10 cellular contexts compared by ENCODE assay signal in the genomic region with DNA sequence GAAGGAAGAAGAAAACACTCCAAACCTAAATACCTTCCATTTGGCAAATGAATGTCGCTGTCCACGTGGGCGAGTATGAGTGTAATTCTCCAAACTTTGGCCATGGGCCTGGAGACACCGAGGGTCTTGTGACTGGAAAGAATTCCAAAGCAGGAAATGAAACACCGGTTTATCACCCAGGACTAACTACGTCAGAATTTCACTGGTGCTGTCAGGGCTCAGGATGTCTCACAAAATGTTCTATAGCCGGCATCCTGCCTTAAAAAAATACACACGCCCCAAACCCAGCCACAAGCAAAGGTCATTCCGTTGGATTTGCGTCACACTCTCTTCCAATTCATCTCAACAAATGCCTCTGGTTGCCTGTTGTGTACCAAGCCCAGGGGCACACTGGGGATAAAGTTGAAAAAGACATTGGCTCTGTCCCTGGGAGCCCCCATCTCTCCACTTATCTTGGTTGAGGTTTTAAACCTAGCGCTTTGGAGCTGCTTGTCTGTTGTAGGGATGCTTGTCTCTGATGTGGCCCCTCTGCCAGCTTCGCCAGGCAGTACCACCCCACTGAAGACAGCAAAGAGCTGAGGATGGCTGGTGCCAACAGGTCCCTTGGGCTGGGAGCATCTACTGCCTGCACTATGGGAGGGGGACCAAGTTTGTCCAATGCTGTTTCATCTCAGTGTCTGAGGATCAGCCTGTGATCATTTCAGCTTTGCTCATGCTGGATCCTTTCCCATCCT. TPM values are rescaled to one million over a fixed set of nuclear protein-coding genes. Genes with fewer than 3 reads are reported as not detected.
A peak's percentile ranks its signal among the peaks of the same experiment; 100 is the strongest.
DNase-seq lines count a peak whose midpoint lies in the region; ATAC-seq, FAIRE-seq and TF ChIP-seq lines count a peak whose summit lies in the region.
"Had no signal": no experiment of that assay in that cellular context is flagged by ENCODE, and none has a peak within 500 bp of the region (broad histone marks: within the 10 kb centered on the region; RNA-seq: fewer than 3 reads in every experiment).

No MANE protein-coding gene starts in this region.

- DNase-seq in activated T-cell treated with anti-CD3 and anti-CD28 coated beads, Interleukin-2, amount 50 U/mL, for 72 hours: no peak
- DNase-seq in activated T-cell treated with anti-CD3 and anti-CD28 coated beads for 4 hours: no peak
- no peak for DNase-seq in colonic mucosa
- DNase-seq in urothelium cell line (ENCODE audit: low spot score): peak; percentile 42
- no peak for DNase-seq in neural progenitor cell (ENCODE audit: low spot score)
- no peak for DNase-seq in AML-193 (lab: John Stamatoyannopoulos, UW)
- no peak for DNase-seq in CD1c-positive myeloid dendritic cell (ENCODE audit: extremely low spot score)
- DNase-seq: naive B cell had no signal

- intact Hi-C loops in colonic mucosa (cut with DNase I): no loop called here

- H3K4me1 ChIP-seq in colonic mucosa (no peaks in the 10 kb centered on the region), mucosa of rectum (ENCODE audit: control insufficient read depth in 2 of 2, insufficient read depth in 2 of 2, low read length in 2 of 2) (peaks cover 3 to 7% of the 10 kb centered on the region in 2 donors), neural progenitor cell (no peaks in the 10 kb centered on the region)

- H3K36me3 Mint-ChIP-seq in activated T-cell treated with anti-CD3 and anti-CD28 coated beads, Interleukin-2, amount 50 U/mL, for 72 hours (ENCODE audit: insufficient read depth in 2 of 2): peaks cover 4 to 20% of the 10 kb centered on the region in 2 donors
- H3K36me3 Mint-ChIP-seq in neural progenitor cell: no peaks in the 10 kb centered on the region
- H3K36me3 Mint-ChIP-seq: naive B cell had no signal

- no peaks in the 10 kb centered on the region for H4K20me1 ChIP-seq in neural progenitor cell (ENCODE audit: low read depth)

- peak overlapping the region; percentile 65 to 77 for H3K4me3 Mint-ChIP-seq in activated T-cell treated with anti-CD3 and anti-CD28 coated beads, Interleukin-2, amount 50 U/mL, for 72 hours
- no peak overlapping the region for H3K4me3 Mint-ChIP-seq in neural progenitor cell
- H3K4me3 Mint-ChIP-seq: naive B cell had no signal

- FAIRE-seq in urothelium cell line (lab: Jason Lieb, UNC): no peak
- FAIRE-seq: TTC549 had no signal

- no peaks in the 10 kb centered on the region for H3K27me3 ChIP-seq in colonic mucosa
- peaks cover 0 to 2% of the 10 kb centered on the region in 2 donors for H3K27me3 ChIP-seq in mucosa of rectum (ENCODE audit: control insufficient read depth in 2 of 2, insufficient read depth in 2 of 2, low read length in 2 of 2)
- H3K27me3 ChIP-seq in neural progenitor cell: no peaks in the 10 kb centered on the region

- no peaks in the 10 kb centered on the region for H3F3A ChIP-seq in neural progenitor cell (ENCODE audit: low read depth)

- H3K27ac ChIP-seq in colonic mucosa (peak overlapping the region; percentile 36), mucosa of rectum (ENCODE audit: low read depth in 2 of 2, low read length in 2 of 2) (peak overlapping the region; percentile 52 to 73), neural progenitor cell (no peak overlapping the region)

- H3K27ac Mint-ChIP-seq in activated T-cell treated with anti-CD3 and anti-CD28 coated beads, Interleukin-2, amount 50 U/mL, for 72 hours: no peak overlapping the region
- H3K27ac Mint-ChIP-seq in neural progenitor cell: no peak overlapping the region

- no peak overlapping the region for H3K4me2 ChIP-seq in neural progenitor cell

- H3K9me3 ChIP-seq in colonic mucosa (no peaks in the 10 kb centered on the region), mucosa of rectum (ENCODE audit: control insufficient read depth in 2 of 2, low read length in 2 of 2) (no peaks in the 10 kb centered on the region), neural progenitor cell (ENCODE audit: low read depth) (no peaks in the 10 kb centered on the region)

- H3K9me3 Mint-ChIP-seq in activated T-cell treated with anti-CD3 and anti-CD28 coated beads, Interleukin-2, amount 50 U/mL, for 72 hours: peaks cover 2 to 5% of the 10 kb centered on the region in 2 donors
- H3K9me3 Mint-ChIP-seq in neural progenitor cell: peaks cover 16% of the 10 kb centered on the region
- H3K9me3 Mint-ChIP-seq: naive B cell had no signal

- TF ChIP-seq CTCF in colonic mucosa (IDR thresholded peaks at IDR 0.05): no peak
- no peak for TF ChIP-seq CTCF in neural progenitor cell (IDR thresholded peaks at IDR 0.05)

- ATAC-seq in activated T-cell treated with anti-CD3 and anti-CD28 coated beads, Interleukin-2, amount 50 U/mL, for 72 hours (replicated peaks in 1 of 2): peak; percentile 26 to 37

- H3K9ac ChIP-seq in colonic mucosa (ENCODE audit: low read depth in 2 of 2, low read length in 2 of 2) (no peak overlapping the region), mucosa of rectum (ENCODE audit: low read depth in 1 of 2, low read length in 2 of 2) (no peak overlapping the region), neural progenitor cell (no peak overlapping the region)

- no peaks in the 10 kb centered on the region for H3K79me2 ChIP-seq in neural progenitor cell (ENCODE audit: low read depth)

- H2AFZ ChIP-seq in neural progenitor cell (replicated peaks): no peak overlapping the region

- no peaks in the 10 kb centered on the region for H3K27me3 Mint-ChIP-seq in activated T-cell treated with anti-CD3 and anti-CD28 coated beads, Interleukin-2, amount 50 U/mL, for 72 hours (ENCODE audit: low read depth)
- peaks cover 4% of the 10 kb centered on the region for H3K27me3 Mint-ChIP-seq in neural progenitor cell (ENCODE audit: insufficient read depth, low read depth)

- H3K36me3 ChIP-seq in colonic mucosa (no peaks in the 10 kb centered on the region), mucosa of rectum (ENCODE audit: control insufficient read depth in 2 of 2, insufficient read depth in 2 of 2, low read length in 2 of 2) (no peaks in the 10 kb centered on the region), neural progenitor cell (no peaks in the 10 kb centered on the region)

- H3K4me1 Mint-ChIP-seq in activated T-cell treated with anti-CD3 and anti-CD28 coated beads, Interleukin-2, amount 50 U/mL, for 72 hours (ENCODE audit: low read depth): peaks cover 51% of the 10 kb centered on the region
- H3K4me1 Mint-ChIP-seq in neural progenitor cell: peaks cover 29% of the 10 kb centered on the region

- no peak overlapping the region for H3K4me3 ChIP-seq in colonic mucosa
- no peak overlapping the region for H3K4me3 ChIP-seq in mucosa of rectum (ENCODE audit: low read length in 2 of 2)
- no peak overlapping the region for H3K4me3 ChIP-seq in neural progenitor cell

RNA-seq across cellular contexts. Expression of a gene that starts 31.2 kb away (rescaled TPM):
- 1 to 10 TPM; 6.8 to 9.5 TPM for total RNA-seq in activated T-cell treated with anti-CD3 and anti-CD28 coated beads, Interleukin-2, amount 50 U/mL, for 72 hours
- total RNA-seq in colonic mucosa: 10 to 100 TPM; 12.8 to 18.9 TPM
- 4.9 and 7.6 TPM in 2 replicates for total RNA-seq in neural progenitor cell (ENCODE audit: low replicate concordance)

RNA-seq across cellular contexts. Expression of a gene that starts 38.1 kb away (rescaled TPM):
- 10 to 100 TPM; 27.8 to 29.7 TPM for total RNA-seq in activated T-cell treated with anti-CD3 and anti-CD28 coated beads, Interleukin-2, amount 50 U/mL, for 72 hours
- total RNA-seq in colonic mucosa (1 to 10 TPM; 5.9 to 9.6 TPM), neural progenitor cell (ENCODE audit: low replicate concordance) (1.6 and 4.4 TPM in 2 replicates)

RNA-seq across cellular contexts. Expression of a gene that starts 45.5 kb away (rescaled TPM):
- 100 to 1,000 TPM; 113 to 117 TPM for total RNA-seq in activated T-cell treated with anti-CD3 and anti-CD28 coated beads, Interleukin-2, amount 50 U/mL, for 72 hours
- total RNA-seq in colonic mucosa: 10 to 100 TPM; 89.9 to 98.0 TPM
- 37.2 and 48.6 TPM in 2 replicates for total RNA-seq in neural progenitor cell (ENCODE audit: low replicate concordance)

RNA-seq across cellular contexts. Expression of a gene that starts 53.5 kb away (rescaled TPM):
- 1 to 10 TPM in 1 of 2 donors, under 1 TPM in 1; 0.72 to 1.1 TPM for total RNA-seq in activated T-cell treated with anti-CD3 and anti-CD28 coated beads, Interleukin-2, amount 50 U/mL, for 72 hours
- total RNA-seq in colonic mucosa (under 1 TPM in 1 of 2 donors, not detected in 1; 0.11 TPM), neural progenitor cell (ENCODE audit: low replicate concordance) (0.53 and 1.7 TPM in 2 replicates)
